ENCODE assay signal across 1 cellular context in the genomic region with DNA sequence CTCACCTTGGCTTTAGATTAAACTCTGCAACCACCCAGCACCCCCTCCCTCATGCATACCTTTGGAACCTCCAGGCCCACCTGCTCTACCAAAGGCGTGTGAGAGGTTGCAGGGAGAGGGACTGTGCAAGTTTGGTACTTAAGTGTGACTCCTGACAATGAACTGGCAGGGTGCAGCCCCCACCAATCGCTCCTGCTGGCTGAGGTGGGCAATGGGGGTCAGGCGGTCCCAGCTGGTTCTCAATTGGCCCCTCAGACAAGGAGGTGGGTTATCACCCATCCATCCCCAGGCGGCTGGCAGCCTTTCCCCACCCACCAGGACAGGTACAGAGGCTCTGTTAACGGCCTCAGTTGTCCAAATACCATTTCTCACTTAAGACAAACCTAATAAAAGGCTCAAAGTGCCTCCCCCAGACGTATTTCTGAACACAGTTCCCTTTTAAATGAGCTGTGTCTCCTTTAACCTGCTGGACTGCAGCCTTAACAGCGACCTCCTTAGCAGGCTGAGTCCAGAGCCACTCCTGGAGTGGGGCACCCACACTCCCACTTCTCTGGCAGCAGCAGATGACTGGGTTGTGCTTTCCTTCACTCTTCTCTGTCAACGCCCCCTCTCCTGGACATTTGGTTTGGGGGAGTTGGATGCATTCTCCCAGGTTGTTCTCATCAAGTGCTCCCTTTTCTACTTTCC.
TF ChIP-seq lines count a peak whose summit lies in the region.

No MANE protein-coding gene starts in this region.

TF ChIP-seq in GM23338, 12 proteins besides CTCF, POLR2A, EP300 and RAD21 (continued from another document):
- TF ChIP-seq ZNF462 (CRISPR knock-in tag; IDR thresholded peaks at IDR 0.05), result no peak
- TF ChIP-seq NANOG (IDR thresholded peaks at IDR 0.05; ENCODE audit: borderline replicate concordance), result no peak
- TF ChIP-seq ZNF114 (CRISPR knock-in tag; IDR thresholded peaks at IDR 0.05), result no peak
- TF ChIP-seq EZH2 (IDR thresholded peaks at IDR 0.05; ENCODE audit: low read depth, unreplicated experiment), result no peak
- TF ChIP-seq, protein P1, sequence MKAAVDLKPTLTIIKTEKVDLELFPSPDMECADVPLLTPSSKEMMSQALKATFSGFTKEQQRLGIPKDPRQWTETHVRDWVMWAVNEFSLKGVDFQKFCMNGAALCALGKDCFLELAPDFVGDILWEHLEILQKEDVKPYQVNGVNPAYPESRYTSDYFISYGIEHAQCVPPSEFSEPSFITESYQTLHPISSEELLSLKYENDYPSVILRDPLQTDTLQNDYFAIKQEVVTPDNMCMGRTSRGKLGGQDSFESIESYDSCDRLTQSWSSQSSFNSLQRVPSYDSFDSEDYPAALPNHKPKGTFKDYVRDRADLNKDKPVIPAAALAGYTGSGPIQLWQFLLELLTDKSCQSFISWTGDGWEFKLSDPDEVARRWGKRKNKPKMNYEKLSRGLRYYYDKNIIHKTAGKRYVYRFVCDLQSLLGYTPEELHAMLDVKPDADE (IDR thresholded peaks at IDR 0.05), result no peak
